14 cellular contexts compared by ENCODE assay signal in the genomic region with DNA sequence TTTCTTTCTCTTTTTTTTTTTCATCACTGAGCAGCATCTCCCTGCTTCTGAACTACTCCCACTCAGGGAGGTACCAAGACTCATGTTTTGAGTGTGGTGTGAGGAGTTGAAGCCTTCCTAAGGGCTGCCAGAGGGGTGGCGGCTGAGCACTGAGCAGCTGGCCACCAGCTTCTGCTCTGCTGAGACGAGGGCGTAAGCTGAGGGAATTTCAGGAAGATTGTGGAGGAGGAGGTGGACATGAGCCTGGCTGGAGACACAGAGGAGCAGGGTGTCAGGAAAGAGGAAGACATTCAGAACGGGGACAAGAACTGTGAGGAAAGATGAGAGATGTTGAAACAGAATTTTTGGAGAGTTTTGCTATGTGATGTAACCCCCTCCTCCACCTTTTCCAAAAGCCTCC. TPM values are rescaled to one million over a fixed set of nuclear protein-coding genes. Genes with fewer than 3 reads are reported as not detected.
DNase-seq lines count a peak whose midpoint lies in the region; ATAC-seq and TF ChIP-seq lines count a peak whose summit lies in the region.
"Had no signal": no experiment of that assay in that cellular context is flagged by ENCODE, and none has a peak within 500 bp of the region (broad histone marks: within the 10 kb centered on the region; RNA-seq: fewer than 3 reads in every experiment).

No MANE protein-coding gene starts in this region.

- no peaks in the 10 kb centered on the region for H3K9me2 ChIP-seq in Karpas-422 (replicated peaks; ENCODE audit: insufficient read depth, low read length)

- no peak overlapping the region for H3K4me2 ChIP-seq in Karpas-422 (ENCODE audit: low read depth, low read length, poor library complexity, severe bottlenecking)

- peak overlapping the region; percentile 92 for H3K27ac Mint-ChIP-seq in activated CD4-positive, alpha-beta T cell treated with anti-CD3 and anti-CD28 coated beads for 36 hours
- peak overlapping the region; percentile 68 for H3K27ac Mint-ChIP-seq in activated CD4-positive, alpha-beta memory T cell treated with anti-CD3 and anti-CD28 coated beads, Interleukin-2, amount 10 ng/mL, durations not matched to agents 7 days and 5 days
- H3K27ac Mint-ChIP-seq in stimulated activated naive CD8-positive, alpha-beta T cell treated with anti-CD3 and anti-CD28 coated beads, Interleukin-15, amount 100 ng/mL, for 72 hours = peak overlapping the region; percentile 45 to 93
- H3K27ac Mint-ChIP-seq: endodermal cell had no signal

- H3K4me1 ChIP-seq in heart right ventricle = peaks cover 0 to 97% (median 13%) of the 10 kb centered on the region in 9 donors
- H3K4me1 ChIP-seq in Karpas-422 (ENCODE audit: low read length) = peaks cover 40% of the 10 kb centered on the region
- H3K4me1 ChIP-seq: right lobe of liver, tibial artery had no signal

- H3K9me3 ChIP-seq in heart right ventricle (peaks cover 0 to 13% (median 2%) of the 10 kb centered on the region in 11 donors), Karpas-422 (ENCODE audit: low read length) (no peaks in the 10 kb centered on the region)
- H3K9me3 ChIP-seq: right lobe of liver, tibial artery had no signal

- H2AFZ ChIP-seq in Karpas-422 (ENCODE audit: low read length) = no peak overlapping the region

- H3K4me3 ChIP-seq in heart right ventricle = no peak overlapping the region
- H3K4me3 ChIP-seq in Karpas-422 (ENCODE audit: low read length) = no peak overlapping the region
- H3K4me3 ChIP-seq: right lobe of liver, tibial artery had no signal

- H3K4me3 Mint-ChIP-seq in activated CD4-positive, alpha-beta T cell treated with anti-CD3 and anti-CD28 coated beads for 36 hours = peak overlapping the region; percentile 52
- peak overlapping the region; percentile 43 for H3K4me3 Mint-ChIP-seq in activated CD4-positive, alpha-beta memory T cell treated with anti-CD3 and anti-CD28 coated beads, Interleukin-2, amount 10 ng/mL, durations not matched to agents 7 days and 5 days
- peak overlapping the region; percentile 82 to 95 for H3K4me3 Mint-ChIP-seq in stimulated activated naive CD8-positive, alpha-beta T cell treated with anti-CD3 and anti-CD28 coated beads, Interleukin-15, amount 100 ng/mL, for 72 hours
- H3K4me3 Mint-ChIP-seq: endodermal cell had no signal

- H3K79me2 ChIP-seq in Karpas-422 (ENCODE audit: low read length) = no peaks in the 10 kb centered on the region

- peaks cover 98% of the 10 kb centered on the region for H3K4me1 Mint-ChIP-seq in activated CD4-positive, alpha-beta T cell treated with anti-CD3 and anti-CD28 coated beads for 36 hours
- H3K4me1 Mint-ChIP-seq in activated CD4-positive, alpha-beta memory T cell treated with anti-CD3 and anti-CD28 coated beads, Interleukin-2, amount 10 ng/mL, durations not matched to agents 7 days and 5 days = peaks cover 99% of the 10 kb centered on the region
- peaks cover 92% of the 10 kb centered on the region for H3K4me1 Mint-ChIP-seq in stimulated activated naive CD8-positive, alpha-beta T cell treated with anti-CD3 and anti-CD28 coated beads, Interleukin-15, amount 100 ng/mL, for 72 hours

- H3K36me3 ChIP-seq in heart right ventricle (peaks cover 0 to 95% (median 0%) of the 10 kb centered on the region in 9 donors), Karpas-422 (ENCODE audit: insufficient read depth, low read length) (no peaks in the 10 kb centered on the region)
- H3K36me3 ChIP-seq: tibial artery had no signal

- peaks cover 99% of the 10 kb centered on the region for H3K36me3 Mint-ChIP-seq in activated CD4-positive, alpha-beta T cell treated with anti-CD3 and anti-CD28 coated beads for 36 hours (ENCODE audit: low read depth)
- peaks cover 100% of the 10 kb centered on the region for H3K36me3 Mint-ChIP-seq in activated CD4-positive, alpha-beta memory T cell treated with anti-CD3 and anti-CD28 coated beads, Interleukin-2, amount 10 ng/mL, durations not matched to agents 7 days and 5 days (ENCODE audit: low read depth)

- DNase-seq in activated CD4-positive, alpha-beta T cell treated with anti-CD3 and anti-CD28 coated beads for 36 hours = no peak
- DNase-seq in activated CD4-positive, alpha-beta T cell treated with anti-CD3 and anti-CD28 coated beads for 48 hours = no peak
- no peak for DNase-seq in activated CD4-positive, alpha-beta memory T cell treated with anti-CD3 and anti-CD28 coated beads, Interleukin-2, amount 10 ng/mL, durations not matched to agents 7 days and 5 days
- peak; percentile 29 to 50 for DNase-seq in heart right ventricle
- DNase-seq in stimulated activated naive CD8-positive, alpha-beta T cell treated with anti-CD3 and anti-CD28 coated beads, Interleukin-15, amount 100 ng/mL, for 72 hours = no peak
- no peak for DNase-seq in iPS-NIHi11 (ENCODE audit: low spot score)
- DNase-seq in Karpas-422 = no peak
- DNase-seq in GM10266 (ENCODE audit: extremely low spot score) = no peak
- DNase-seq: endodermal cell, KG1, right lobe of liver had no signal

- WGBS in heart right ventricle, 2 donors = 40 to 62% methylated on average over 4 of the region's 4 CpGs

- no peaks in the 10 kb centered on the region for H3K27me3 ChIP-seq in heart right ventricle
- no peaks in the 10 kb centered on the region for H3K27me3 ChIP-seq in Karpas-422 (ENCODE audit: low read length)
- H3K27me3 ChIP-seq: right lobe of liver, tibial artery had no signal

- no peak for TF ChIP-seq CTCF in heart right ventricle (IDR thresholded peaks at IDR 0.05)
- no peak for TF ChIP-seq CTCF in GM10266 (IDR thresholded peaks at IDR 0.05; ENCODE audit: control insufficient read depth, insufficient read depth, low read depth, missing control alignments)

- intact Hi-C loops in activated CD4-positive, alpha-beta T cell treated with anti-CD3 and anti-CD28 coated beads for 36 hours (cut with DNase I, micrococcal nuclease) = loop anchor here in 1 of 2 experiments (1.0 kb wide), 1 partner anchor 11 kb away; no protein-coding TSS in a partner anchor
- intact Hi-C loops in heart right ventricle (cut with DNase I) = loop anchor here in 1 of 10 donors (5.0 kb wide), 1 partner anchor 38 kb away; no protein-coding TSS in a partner anchor

- no peaks in the 10 kb centered on the region for H3K9me3 Mint-ChIP-seq in activated CD4-positive, alpha-beta T cell treated with anti-CD3 and anti-CD28 coated beads for 36 hours (ENCODE audit: low read depth)
- peaks cover 2% of the 10 kb centered on the region for H3K9me3 Mint-ChIP-seq in activated CD4-positive, alpha-beta memory T cell treated with anti-CD3 and anti-CD28 coated beads, Interleukin-2, amount 10 ng/mL, durations not matched to agents 7 days and 5 days
- peaks cover 0 to 10% of the 10 kb centered on the region in 2 donors for H3K9me3 Mint-ChIP-seq in stimulated activated naive CD8-positive, alpha-beta T cell treated with anti-CD3 and anti-CD28 coated beads, Interleukin-15, amount 100 ng/mL, for 72 hours

- CTCF ChIA-PET in activated CD4-positive, alpha-beta T cell treated with anti-CD3 and anti-CD28 coated beads for 36 hours (lab: Charles Lee) = interaction anchor here (1.5 to 13.6 kb wide), 4 partner anchors 8 to 30 kb away, joined by 4 to 180 read pairs (median 10); a partner anchor contains a TSS
- CTCF ChIA-PET in activated CD4-positive, alpha-beta memory T cell treated with anti-CD3 and anti-CD28 coated beads, Interleukin-2, amount 10 ng/mL, durations not matched to agents 7 days and 5 days (lab: Charles Lee) = interaction anchor here (0.6 to 16.9 kb wide), 3 partner anchors 17 to 51 kb away, joined by 3 to 371 read pairs (median 3); no protein-coding TSS in a partner anchor

- no peaks in the 10 kb centered on the region; the same call in 1 of the 2 replicates for H4K20me1 ChIP-seq in Karpas-422 (ENCODE audit: insufficient read depth, low read depth, low read length)

- peak; percentile 50 for ATAC-seq in activated CD4-positive, alpha-beta T cell treated with anti-CD3 and anti-CD28 coated beads for 36 hours
- peak; percentile 59 to 89 (median 75) for ATAC-seq in heart right ventricle
- ATAC-seq in stimulated activated naive CD8-positive, alpha-beta T cell treated with anti-CD3 and anti-CD28 coated beads, Interleukin-15, amount 100 ng/mL, for 72 hours = no peak

- H3K27me3 Mint-ChIP-seq in activated CD4-positive, alpha-beta T cell treated with anti-CD3 and anti-CD28 coated beads for 36 hours = no peaks in the 10 kb centered on the region
- no peaks in the 10 kb centered on the region for H3K27me3 Mint-ChIP-seq in activated CD4-positive, alpha-beta memory T cell treated with anti-CD3 and anti-CD28 coated beads, Interleukin-2, amount 10 ng/mL, durations not matched to agents 7 days and 5 days
- no peaks in the 10 kb centered on the region for H3K27me3 Mint-ChIP-seq in stimulated activated naive CD8-positive, alpha-beta T cell treated with anti-CD3 and anti-CD28 coated beads, Interleukin-15, amount 100 ng/mL, for 72 hours

- POLR2A ChIA-PET in activated CD4-positive, alpha-beta T cell treated with anti-CD3 and anti-CD28 coated beads for 36 hours (lab: Charles Lee) = interaction anchor here (0.7 kb wide), 1 partner anchor 44 kb away, joined by 5 read pairs; no protein-coding TSS in a partner anchor
- POLR2A ChIA-PET in activated CD4-positive, alpha-beta memory T cell treated with anti-CD3 and anti-CD28 coated beads, Interleukin-2, amount 10 ng/mL, durations not matched to agents 7 days and 5 days (lab: Charles Lee) = interaction anchor here (0.7 to 35.1 kb wide), 6 partner anchors 2 to 49 kb away, joined by 3 to 1149 read pairs (median 190); a partner anchor contains a TSS

- no peak overlapping the region for H3K9ac ChIP-seq in Karpas-422 (ENCODE audit: low read length)

- H3K27ac ChIP-seq in heart right ventricle = peak overlapping the region in 7 of 10 donors; percentile 26 to 88 (median 45)
- H3K27ac ChIP-seq in Karpas-422 (ENCODE audit: low read length) = no peak overlapping the region
- H3K27ac ChIP-seq: right lobe of liver, tibial artery had no signal

RNA-seq across cellular contexts. Expression of a gene that starts 7.8 kb away (rescaled TPM):
- total RNA-seq in activated CD4-positive, alpha-beta T cell treated with anti-CD3 and anti-CD28 coated beads for 36 hours = 100 to 1,000 TPM; 173 to 232 TPM
- total RNA-seq in activated CD4-positive, alpha-beta memory T cell treated with anti-CD3 and anti-CD28 coated beads, Interleukin-2, amount 10 ng/mL, durations not matched to agents 7 days and 5 days = 100 to 1,000 TPM; 304 to 313 TPM
- 10 to 100 TPM in 2 of 10 donors, 1 to 10 TPM in 8; 3.2 to 35.1 (median 4.6) TPM for total RNA-seq in heart right ventricle
- 1 to 10 TPM; 2.7 to 5.2 TPM for polyA plus RNA-seq in heart right ventricle
- 0.22 and 0.82 TPM in 2 replicates for total RNA-seq in Karpas-422 (2014; rRNA removed; shearing (Covaris generic); ENCODE audit: low replicate concordance)
- total RNA-seq: A673 had no signal

RNA-seq across cellular contexts. Expression of a gene that starts 57.0 kb away (rescaled TPM):
- total RNA-seq in activated CD4-positive, alpha-beta T cell treated with anti-CD3 and anti-CD28 coated beads for 36 hours = not detected
- not detected for total RNA-seq in activated CD4-positive, alpha-beta memory T cell treated with anti-CD3 and anti-CD28 coated beads, Interleukin-2, amount 10 ng/mL, durations not matched to agents 7 days and 5 days
- total RNA-seq in heart right ventricle = 1 to 10 TPM in 1 of 10 donors, under 1 TPM in 1, not detected in 8; 0.56 to 1.1 TPM
- polyA plus RNA-seq in heart right ventricle = not detected
- 7.8 TPM in 1 of 2 replicates, not detected in the other for total RNA-seq in Karpas-422 (2014; rRNA removed; shearing (Covaris generic); ENCODE audit: low replicate concordance)
- total RNA-seq: A673, glomerular endothelial cell, right lobe of liver had no signal

Comparison
In these comparisons a context has a peak if more than half of its experiments do, and no peak if none do; other contexts are left out.
1. DNase-seq: peak in heart right ventricle (2 of 2); none in activated CD4-positive, alpha-beta T cell treated with anti-CD3 and anti-CD28 coated beads for 36 hours (single experiment), activated CD4-positive, alpha-beta T cell treated with anti-CD3 and anti-CD28 coated beads for 48 hours (single experiment), activated CD4-positive, alpha-beta memory T cell treated with anti-CD3 and anti-CD28 coated beads, Interleukin-2, amount 10 ng/mL, durations not matched to agents 7 days and 5 days (single experiment), stimulated activated naive CD8-positive, alpha-beta T cell treated with anti-CD3 and anti-CD28 coated beads, Interleukin-15, amount 100 ng/mL, for 72 hours (0 of 2), iPS-NIHi11 (single experiment), Karpas-422 (single experiment) and GM10266 (single experiment).
2. RNA of a gene that starts 7.8 kb away (total RNA-seq): 304 to 313 TPM in activated CD4-positive, alpha-beta memory T cell treated with anti-CD3 and anti-CD28 coated beads, Interleukin-2, amount 10 ng/mL, durations not matched to agents 7 days and 5 days and 173 to 232 TPM in activated CD4-positive, alpha-beta T cell treated with anti-CD3 and anti-CD28 coated beads for 36 hours; 3.2 to 35.1 TPM in heart right ventricle and 0.22 to 0.82 TPM in Karpas-422; every median in the first group is over 4 times any median in the second.
3. Peak in every context shown above with its lines, with median percentiles within 50 percentile points of each other: H3K27ac Mint-ChIP-seq and H3K4me3 Mint-ChIP-seq.